15 cellular contexts compared by ENCODE assay signal in genomic region chr6:99333068-99333467, GRCh38. TPM values are rescaled to one million over a fixed set of nuclear protein-coding genes. Genes with fewer than 3 reads are reported as not detected.
DNase-seq lines count a peak whose midpoint lies in the region; ATAC-seq and TF ChIP-seq lines count a peak whose summit lies in the region.
"Had no signal": no experiment of that assay in that cellular context is flagged by ENCODE, and none has a peak within 500 bp of the region (broad histone marks: within the 10 kb centered on the region; RNA-seq: fewer than 3 reads in every experiment).

No MANE protein-coding gene starts in this region.

- H3K27ac Mint-ChIP-seq in nephron progenitor cell: no peak overlapping the region

- ATAC-seq in activated CD4-positive, CD25-positive, alpha-beta regulatory T cell treated with anti-CD3 and anti-CD28 coated beads, Interleukin-2, amount 50 U/mL, for 24 hours: peak; percentile 6 to 33
- ATAC-seq in GM21825 (IDR thresholded peaks at IDR 0.05; ENCODE audit: unreplicated experiment): peak; percentile 94
- ATAC-seq in HG03175 (IDR thresholded peaks at IDR 0.05; ENCODE audit: unreplicated experiment): peak; percentile 92

- H3K4me1 Mint-ChIP-seq in nephron progenitor cell: peaks cover 37% of the 10 kb centered on the region

- no peak overlapping the region for H3K4me3 Mint-ChIP-seq in nephron progenitor cell

- BruUV-seq in A673 (replicated peaks; lab: Mats Ljungman, UMichigan): no TSS peak

- no peaks in the 10 kb centered on the region for H3K4me1 ChIP-seq in A673 (ENCODE audit: insufficient read depth, low read length, poor library complexity, severe bottlenecking)
- H3K4me1 ChIP-seq: left ventricle myocardium inferior had no signal

- H3K27me3 Mint-ChIP-seq in nephron progenitor cell (ENCODE audit: low read depth, poor library complexity): no peaks in the 10 kb centered on the region

- POLR2A ChIA-PET in A673 (lab: Charles Lee; ENCODE audit: low non-redundant PET): no interaction called here

- no peaks in the 10 kb centered on the region for H3K9me3 ChIP-seq in A673 (ENCODE audit: low read depth, low read length, poor library complexity, severe bottlenecking)
- H3K9me3 ChIP-seq: left ventricle myocardium inferior had no signal

- no peak for DNase-seq in activated CD4-positive, CD25-positive, alpha-beta regulatory T cell (lab: John Stamatoyannopoulos, UW)
- DNase-seq in RKO (ENCODE audit: low spot score): no peak
- DNase-seq in nephron progenitor cell: no peak
- no peak for DNase-seq in NCI-H1694 (lab: John Stamatoyannopoulos, UW)
- no peak for DNase-seq in A673 (ENCODE audit: low spot score)
- DNase-seq: activated naive CD4-positive, alpha-beta T cell; foreskin fibroblast; KBM-7; left ventricle myocardium inferior; NCI-H2227 treated with DMSO at 0.1 percent for 48 hours had no signal

- intact Hi-C loops in A673 (cut with micrococcal nuclease; ENCODE audit: unreplicated experiment): loop anchor here (5.0 to 10.0 kb wide), 3 partner anchors 59 to 489 kb away; partner anchors contain the start of genes COQ3 and PNISR

- no peak overlapping the region for H3K27ac ChIP-seq in A673 (ENCODE audit: low read depth, low read length, poor library complexity, severe bottlenecking)
- H3K27ac ChIP-seq: 22Rv1, coronary artery, left ventricle myocardium inferior had no signal

- no peaks in the 10 kb centered on the region for H3K27me3 ChIP-seq in A673 (replicated peaks; ENCODE audit: insufficient read depth, low read depth, low read length, poor library complexity)

- no peak for TF ChIP-seq CTCF in nephron progenitor cell (IDR thresholded peaks at IDR 0.05)
- TF ChIP-seq CTCF in A673 (conservative IDR thresholded peaks at IDR 0.05; ENCODE audit: low read depth, low read length): no peak

- no peak overlapping the region for H3K4me3 ChIP-seq in A673 (ENCODE audit: low read depth, low read length, poor library complexity, severe bottlenecking)
- H3K4me3 ChIP-seq: coronary artery, left ventricle myocardium inferior had no signal

- CTCF ChIA-PET in A673 (lab: Charles Lee): no interaction called here

- no peaks in the 10 kb centered on the region for H3K36me3 ChIP-seq in A673 (ENCODE audit: insufficient read depth, low read length, poor library complexity, severe bottlenecking)
- H3K36me3 ChIP-seq: left ventricle myocardium inferior had no signal

- no peaks in the 10 kb centered on the region for H3K9me3 Mint-ChIP-seq in nephron progenitor cell

- no peaks in the 10 kb centered on the region for H3K36me3 Mint-ChIP-seq in nephron progenitor cell (ENCODE audit: low read depth)

RNA-seq across cellular contexts. Expression of gene FAXC, which starts 16.4 kb away (rescaled TPM):
- total RNA-seq in A673 (2021): 6.2 and 7.8 TPM in 2 replicates

Comparison
In these comparisons a context has a peak if more than half of its experiments do, and no peak if none do; other contexts are left out.
1. ATAC-seq: peak in every context shown above with its lines; median percentile 94 in GM21825; 92 in HG03175; 20 in activated CD4-positive, CD25-positive, alpha-beta regulatory T cell treated with anti-CD3 and anti-CD28 coated beads, Interleukin-2, amount 50 U/mL, for 24 hours.